ENCODE assay signal across 9 cellular contexts in genomic region chr10:57849726-57850357, GRCh38.
A peak's percentile ranks its signal among the peaks of the same experiment; 100 is the strongest.
DNase-seq lines count a peak whose midpoint lies in the region; ATAC-seq and TF ChIP-seq lines count a peak whose summit lies in the region.
"Had no signal": no experiment of that assay in that cellular context is flagged by ENCODE, and none has a peak within 500 bp of the region (broad histone marks: within the 10 kb centered on the region; RNA-seq: fewer than 3 reads in every experiment).

No MANE protein-coding gene starts in this region.

- no peak overlapping the region for H3K4me3 Mint-ChIP-seq in chondrocyte (ENCODE audit: unreplicated experiment)

- H3K9ac ChIP-seq in MM.1S (ENCODE audit: low read length), result no peak overlapping the region
- no peak overlapping the region for H3K9ac ChIP-seq in neural cell (ENCODE audit: low read length)

- no peaks in the 10 kb centered on the region for H3K9me3 Mint-ChIP-seq in chondrocyte (ENCODE audit: low read depth)

- H3K27me3 ChIP-seq in MM.1S (replicated peaks; ENCODE audit: insufficient read depth, low read length) (no peaks in the 10 kb centered on the region), neural cell (ENCODE audit: insufficient read depth, low read depth, low read length) (no peaks in the 10 kb centered on the region)

- H3K4me2 ChIP-seq in MM.1S (ENCODE audit: low read depth, low read length), result peak overlapping the region; percentile 32; the same call in 1 of the 2 replicates
- no peak overlapping the region for H3K4me2 ChIP-seq in neural cell (ENCODE audit: low read length)

- H3F3A ChIP-seq in MM.1S (ENCODE audit: insufficient read depth, low read length), result 0 out of 2 replicates have a peak, but pooled peaks cover 3% of the 10 kb centered on the region
- H3F3A ChIP-seq in neural cell (ENCODE audit: insufficient read depth, low read length, poor library complexity, severe bottlenecking), result no peaks in the 10 kb centered on the region

- no peak overlapping the region for H3K27ac Mint-ChIP-seq in chondrocyte (ENCODE audit: unreplicated experiment)

- DNase-seq in EH (ENCODE audit: low read depth), result peak; percentile 7
- DNase-seq in MM.1S, result peak; percentile 71
- DNase-seq in chondrocyte (ENCODE audit: low spot score), result no peak
- DNase-seq in D341Med (ENCODE audit: low spot score), result no peak
- DNase-seq in middle frontal gyrus (ENCODE audit: extremely low spot score, low spot score), result no peak
- DNase-seq: NCI-H1694, small intestine had no signal

- H3K27me3 Mint-ChIP-seq in chondrocyte (ENCODE audit: low read depth), result peaks cover 14% of the 10 kb centered on the region

- H3K4me1 ChIP-seq in MM.1S (ENCODE audit: low read length), result peaks cover 15% of the 10 kb centered on the region

- TF ChIP-seq CTCF in MM.1S (IDR thresholded peaks at IDR 0.05; ENCODE audit: low read length), result peak; percentile 62
- TF ChIP-seq CTCF in chondrocyte (IDR thresholded peaks at IDR 0.05), result peak; percentile 87
- peak; percentile 71 for TF ChIP-seq CTCF in neural cell (IDR thresholded peaks at IDR 0.05; ENCODE audit: poor library complexity, severe bottlenecking)

- H3K9me3 ChIP-seq in MM.1S (replicated peaks; ENCODE audit: insufficient read depth, low read length) (no peaks in the 10 kb centered on the region), neural cell (ENCODE audit: low read length) (no peaks in the 10 kb centered on the region)

- H3K36me3 ChIP-seq in MM.1S (replicated peaks; ENCODE audit: insufficient read depth, low read length), result no peaks in the 10 kb centered on the region
- H3K36me3 ChIP-seq in neural cell (ENCODE audit: insufficient read depth, low read length), result no peaks in the 10 kb centered on the region

- no peak for ATAC-seq in GM21723 (IDR thresholded peaks at IDR 0.05; ENCODE audit: unreplicated experiment)

- H3K9me2 ChIP-seq in MM.1S (replicated peaks; ENCODE audit: insufficient read depth, low read length), result no peaks in the 10 kb centered on the region
- no peaks in the 10 kb centered on the region for H3K9me2 ChIP-seq in neural cell (ENCODE audit: insufficient read depth, low read length)

- H3K4me3 ChIP-seq in MM.1S (ENCODE audit: low read length) (no peak overlapping the region), neural cell (ENCODE audit: low read length) (no peak overlapping the region)

- H2AFZ ChIP-seq in MM.1S (ENCODE audit: low read length) (peak overlapping the region; percentile 36; the same call in 1 of the 2 replicates), neural cell (ENCODE audit: low read depth, low read length) (no peak overlapping the region)

- H4K20me1 ChIP-seq in MM.1S (ENCODE audit: insufficient read depth, low read length) (no peaks in the 10 kb centered on the region), neural cell (ENCODE audit: insufficient read depth) (no peaks in the 10 kb centered on the region)

- TF ChIP-seq EP300 in neural cell (conservative IDR thresholded peaks at IDR 0.05; ENCODE audit: poor library complexity, severe bottlenecking), result no peak

- H3K79me2 ChIP-seq in MM.1S (ENCODE audit: low read length), result no peaks in the 10 kb centered on the region
- no peaks in the 10 kb centered on the region for H3K79me2 ChIP-seq in neural cell (replicated peaks; ENCODE audit: insufficient read depth, low read length)

- TF ChIP-seq RAD21 in neural cell (conservative IDR thresholded peaks at IDR 0.05), result peak; percentile 73

- no peak overlapping the region for H3K27ac ChIP-seq in MM.1S (ENCODE audit: low read length)
- H3K27ac ChIP-seq in neural cell (ENCODE audit: low read length), result no peak overlapping the region

- H3K36me3 Mint-ChIP-seq in chondrocyte (ENCODE audit: low read depth), result no peaks in the 10 kb centered on the region

- H3K4me1 Mint-ChIP-seq in chondrocyte (ENCODE audit: low read depth), result peaks cover 5% of the 10 kb centered on the region

TF ChIP-seq in neural cell, 6 proteins besides CTCF, POLR2A, EP300 and RAD21:
- TF ChIP-seq SMC3 (conservative IDR thresholded peaks at IDR 0.05; ENCODE audit: poor library complexity) (peak; percentile 66), EZH2 (IDR thresholded peaks at IDR 0.05; ENCODE audit: borderline replicate concordance, insufficient read depth, low read length, poor library complexity, severe bottlenecking) (no peak)

Comparison
In these comparisons a context has a peak if more than half of its experiments do, and no peak if none do; other contexts are left out.
1. DNase-seq: peak in EH (single experiment) and MM.1S (single experiment); none in chondrocyte (single experiment), D341Med (single experiment) and middle frontal gyrus (single experiment).
2. Peak in every context shown above with its lines, with median percentiles within 50 percentile points of each other: CTCF ChIP-seq.